ENCODE assay signal across 8 cellular contexts in genomic region chr5:91380491-91381133, GRCh38. TPM values are rescaled to one million over a fixed set of nuclear protein-coding genes. Genes with fewer than 3 reads are reported as not detected.
DNase-seq lines count a peak whose midpoint lies in the region; ATAC-seq and TF ChIP-seq lines count a peak whose summit lies in the region.

No MANE protein-coding gene starts in this region.

- H3K36me3 Mint-ChIP-seq in activated T-helper 2 cell treated with anti-CD3 and anti-CD28 coated beads, Interferon-gamma antibody, Interleukin-2, Interleukin-4, amounts not matched to agents 10 μg/mL and 5 μg/mL and 100 μg/mL, durations not matched to agents 14 hours and 24 hours and 36 hours (ENCODE audit: low read depth), result peaks cover 24% of the 10 kb centered on the region
- H3K36me3 Mint-ChIP-seq in natural killer cell treated with Interleukin-12 subunit alpha and Interleukin-12 subunit beta and Interleukin-15 and Interleukin-18, amount 100 ng/mL, for 72 hours, result peaks cover 12% of the 10 kb centered on the region

- H3K4me3 Mint-ChIP-seq in activated T-helper 2 cell treated with anti-CD3 and anti-CD28 coated beads, Interferon-gamma antibody, Interleukin-2, Interleukin-4, amounts not matched to agents 10 μg/mL and 5 μg/mL and 100 μg/mL, durations not matched to agents 14 hours and 24 hours and 36 hours (ENCODE audit: low read depth), result peak overlapping the region; percentile 98
- peak overlapping the region; percentile 93 for H3K4me3 Mint-ChIP-seq in natural killer cell treated with Interleukin-12 subunit alpha and Interleukin-12 subunit beta and Interleukin-15 and Interleukin-18, amount 100 ng/mL, for 72 hours

- peaks cover 21% of the 10 kb centered on the region for H3K4me1 ChIP-seq in DOHH2 (ENCODE audit: control insufficient read depth, low read length)

- no peaks in the 10 kb centered on the region for H3K9me3 Mint-ChIP-seq in activated T-helper 2 cell treated with anti-CD3 and anti-CD28 coated beads, Interferon-gamma antibody, Interleukin-2, Interleukin-4, amounts not matched to agents 10 μg/mL and 5 μg/mL and 100 μg/mL, durations not matched to agents 14 hours and 24 hours and 36 hours
- H3K9me3 Mint-ChIP-seq in natural killer cell treated with Interleukin-12 subunit alpha and Interleukin-12 subunit beta and Interleukin-15 and Interleukin-18, amount 100 ng/mL, for 72 hours, result no peaks in the 10 kb centered on the region

- no peaks in the 10 kb centered on the region for H3K9me3 ChIP-seq in DOHH2 (ENCODE audit: control insufficient read depth, insufficient read depth, low read length)

- H3K4me3 ChIP-seq in DOHH2 (ENCODE audit: low read length), result peak overlapping the region; percentile 95

- H3K27me3 Mint-ChIP-seq in activated T-helper 2 cell treated with anti-CD3 and anti-CD28 coated beads, Interferon-gamma antibody, Interleukin-2, Interleukin-4, amounts not matched to agents 10 μg/mL and 5 μg/mL and 100 μg/mL, durations not matched to agents 14 hours and 24 hours and 36 hours (ENCODE audit: low read depth), result no peaks in the 10 kb centered on the region
- no peaks in the 10 kb centered on the region for H3K27me3 Mint-ChIP-seq in natural killer cell treated with Interleukin-12 subunit alpha and Interleukin-12 subunit beta and Interleukin-15 and Interleukin-18, amount 100 ng/mL, for 72 hours

- H3K27me3 ChIP-seq in DOHH2 (ENCODE audit: control insufficient read depth, low read length), result no peaks in the 10 kb centered on the region

- no peaks in the 10 kb centered on the region for H4K20me1 ChIP-seq in DOHH2 (ENCODE audit: control insufficient read depth, insufficient read depth, low read depth, low read length)

- no peaks in the 10 kb centered on the region for H3K9me2 ChIP-seq in DOHH2 (replicated peaks; ENCODE audit: control insufficient read depth, low read length)

- H3K27ac Mint-ChIP-seq in activated T-helper 2 cell treated with anti-CD3 and anti-CD28 coated beads, Interferon-gamma antibody, Interleukin-2, Interleukin-4, amounts not matched to agents 10 μg/mL and 5 μg/mL and 100 μg/mL, durations not matched to agents 14 hours and 24 hours and 36 hours, result peak overlapping the region; percentile 100
- peak overlapping the region; percentile 89 to 94 for H3K27ac Mint-ChIP-seq in natural killer cell treated with Interleukin-12 subunit alpha and Interleukin-12 subunit beta and Interleukin-15 and Interleukin-18, amount 100 ng/mL, for 72 hours

- peak; percentile 77 for DNase-seq in GOT3 (lab: John Stamatoyannopoulos, UW)
- DNase-seq in Kasumi-1 (lab: John Stamatoyannopoulos, UW), result peak; percentile 93
- peak; percentile 93 for DNase-seq in RPMI7951 (ENCODE audit: low read depth)
- peak; percentile 93 for DNase-seq in activated T-helper 2 cell treated with anti-CD3 and anti-CD28 coated beads, Interferon-gamma antibody, Interleukin-2, Interleukin-4, amounts not matched to agents 10 μg/mL and 5 μg/mL and 100 μg/mL, durations not matched to agents 14 hours and 24 hours and 36 hours (ENCODE audit: low spot score)
- DNase-seq in fibroblast of peridontal ligament (ENCODE audit: extremely low read depth), result peak; percentile 91
- DNase-seq in natural killer cell treated with Interleukin-12 subunit alpha and Interleukin-12 subunit beta and Interleukin-15 and Interleukin-18, amount 100 ng/mL, for 72 hours (ENCODE audit: low spot score), result peak; percentile 96
- peak; percentile 96 to 99 (median 98) for DNase-seq in stimulated activated naive CD4-positive, alpha-beta T cell (lab: John Stamatoyannopoulos, UW)

- peaks cover 26% of the 10 kb centered on the region for H3F3A ChIP-seq in DOHH2 (ENCODE audit: control insufficient read depth, insufficient read depth)

- H3K4me1 Mint-ChIP-seq in activated T-helper 2 cell treated with anti-CD3 and anti-CD28 coated beads, Interferon-gamma antibody, Interleukin-2, Interleukin-4, amounts not matched to agents 10 μg/mL and 5 μg/mL and 100 μg/mL, durations not matched to agents 14 hours and 24 hours and 36 hours (ENCODE audit: low read depth), result peaks cover 29% of the 10 kb centered on the region
- peaks cover 28 to 34% of the 10 kb centered on the region in 2 donors for H3K4me1 Mint-ChIP-seq in natural killer cell treated with Interleukin-12 subunit alpha and Interleukin-12 subunit beta and Interleukin-15 and Interleukin-18, amount 100 ng/mL, for 72 hours (ENCODE audit: low read depth in 2 of 2)

- H3K4me2 ChIP-seq in DOHH2 (ENCODE audit: low read length), result peak overlapping the region; percentile 74

- intact Hi-C loops in activated T-helper 2 cell treated with anti-CD3 and anti-CD28 coated beads, Interferon-gamma antibody, Interleukin-2, Interleukin-4, amounts not matched to agents 10 μg/mL and 5 μg/mL and 100 μg/mL, durations not matched to agents 14 hours and 24 hours and 36 hours (cut with micrococcal nuclease), result loop anchor here (1.0 to 2.0 kb wide), 6 partner anchors 48 to 972 kb away; partner anchors contain the start of gene CETN3

- peak; percentile 77 to 83 for ATAC-seq in natural killer cell treated with Interleukin-12 subunit alpha and Interleukin-12 subunit beta and Interleukin-15 and Interleukin-18, amount 100 ng/mL, for 72 hours

- peaks cover 74% of the 10 kb centered on the region for H3K79me2 ChIP-seq in DOHH2 (ENCODE audit: control insufficient read depth, low read length)

- peaks cover 61% of the 10 kb centered on the region for H3K36me3 ChIP-seq in DOHH2 (ENCODE audit: control insufficient read depth, low read length)

- H3K27ac ChIP-seq in DOHH2 (ENCODE audit: low read depth, low read length), result peak overlapping the region; percentile 91

- TF ChIP-seq CTCF in DOHH2 (IDR thresholded peaks at IDR 0.05; ENCODE audit: low read depth, low read length, poor library complexity, severe bottlenecking), result no peak

RNA-seq across cellular contexts. Expression of gene ARRDC3, which starts 2.5 kb away (rescaled TPM):
- 56.7 and 64.2 TPM in 2 replicates for total RNA-seq in RPMI7951 (2014; rRNA removed; shearing (Covaris generic))
- total RNA-seq in activated T-helper 2 cell treated with anti-CD3 and anti-CD28 coated beads, Interferon-gamma antibody, Interleukin-2, Interleukin-4, amounts not matched to agents 10 μg/mL and 5 μg/mL and 100 μg/mL, durations not matched to agents 14 hours and 24 hours and 36 hours, result 17.6 TPM in 2 replicates
- 10 to 100 TPM; 30.4 to 31.9 TPM for total RNA-seq in natural killer cell treated with Interleukin-12 subunit alpha and Interleukin-12 subunit beta and Interleukin-15 and Interleukin-18, amount 100 ng/mL, for 72 hours

Comparison
In these comparisons a context has a peak if more than half of its experiments do, and no peak if none do; other contexts are left out.
1. Peak in every context shown above with its lines: DNase-seq, ATAC-seq, H3K4me3 ChIP-seq and H3K27ac ChIP-seq.